In genomic region chr7:95684505-95684904, GRCh38 we compare ENCODE assay signal across 13 cellular contexts.
A peak's percentile ranks its signal among the peaks of the same experiment; 100 is the strongest.
DNase-seq lines count a peak whose midpoint lies in the region; ATAC-seq and TF ChIP-seq lines count a peak whose summit lies in the region.
"Had no signal": no experiment of that assay in that cellular context is flagged by ENCODE, and none has a peak within 500 bp of the region (broad histone marks: within the 10 kb centered on the region; RNA-seq: fewer than 3 reads in every experiment).

No MANE protein-coding gene starts in this region.

- H2AFZ ChIP-seq in smooth muscle cell (ENCODE audit: low read depth) = peak overlapping the region; percentile 52

- 48% methylated on average over 2 of the region's 2 CpGs for WGBS in smooth muscle cell (ENCODE audit: low lambda C conversion rate)

- ATAC-seq in GM21423 (IDR thresholded peaks at IDR 0.05; ENCODE audit: unreplicated experiment) = no peak

- H3K27me3 ChIP-seq in smooth muscle cell (ENCODE audit: low read depth) = no peaks in the 10 kb centered on the region
- H3K27me3 ChIP-seq: BLaER1 treated with 17β-estradiol and CSF1 and Interleukin-3, amounts not matched to agents 10 nM and 100 nM had no signal

- H3K36me3 ChIP-seq in smooth muscle cell (ENCODE audit: low read depth) = no peaks in the 10 kb centered on the region
- H3K36me3 ChIP-seq: BLaER1 treated with 17β-estradiol and CSF1 and Interleukin-3, amounts not matched to agents 10 nM and 100 nM; SJSA1 had no signal

- H3K79me2 ChIP-seq in smooth muscle cell (ENCODE audit: low read depth) = no peaks in the 10 kb centered on the region

- no peak for TF ChIP-seq CTCF in smooth muscle cell (IDR thresholded peaks at IDR 0.05; ENCODE audit: borderline replicate concordance, insufficient read depth, poor library complexity, severe bottlenecking)

- no peaks in the 10 kb centered on the region for H3K9me3 ChIP-seq in smooth muscle cell (replicated peaks; ENCODE audit: low read depth)
- H3K9me3 ChIP-seq: BLaER1 treated with 17β-estradiol and CSF1 and Interleukin-3, amounts not matched to agents 10 nM and 100 nM; SJSA1 had no signal

- H3K4me1 ChIP-seq in smooth muscle cell (ENCODE audit: low read depth) = no peaks in the 10 kb centered on the region
- H3K4me1 ChIP-seq: SJSA1 had no signal

- DNase-seq in NOMO-1 treated with DMSO at 0.1 percent for 48 hours (lab: John Stamatoyannopoulos, UW; ENCODE audit: unreplicated experiment) (peak; percentile 14), NOMO-1 treated with dmso at 0.1 percent for 144 hours (lab: John Stamatoyannopoulos, UW; ENCODE audit: unreplicated experiment) (no peak), RPMI7951 (ENCODE audit: low read depth) (peak; percentile 38), globus pallidus (ENCODE audit: low spot score) (peak; percentile 20), smooth muscle cell (lab: John Stamatoyannopoulos, UW; ENCODE audit: unreplicated experiment) (no peak), NCI-H2081 (lab: John Stamatoyannopoulos, UW) (no peak), iPS-NIHi11 (ENCODE audit: low spot score) (no peak)
- DNase-seq: H9; NCI-H446 treated with DMSO at 0.1 percent for 48 hours; NK-92 treated with Interleukin-12 subunit alpha and Interleukin-12 subunit beta, amount 100 ng/mL, for 24 hours had no signal

- no peak overlapping the region for H3K27ac ChIP-seq in smooth muscle cell (ENCODE audit: low read depth)
- H3K27ac ChIP-seq: BLaER1 treated with 17β-estradiol and CSF1 and Interleukin-3, amounts not matched to agents 10 nM and 100 nM; SJSA1 had no signal

- H3K4me2 ChIP-seq in smooth muscle cell = no peak overlapping the region

- no peaks in the 10 kb centered on the region for H3F3A ChIP-seq in smooth muscle cell (ENCODE audit: low read depth)

- H3K9ac ChIP-seq in smooth muscle cell (ENCODE audit: low read depth) = no peak overlapping the region
- H3K9ac ChIP-seq: BLaER1 treated with 17β-estradiol and CSF1 and Interleukin-3, amounts not matched to agents 10 nM and 100 nM had no signal

- no peak overlapping the region for H3K4me3 ChIP-seq in smooth muscle cell
- H3K4me3 ChIP-seq: BLaER1 treated with 17β-estradiol and CSF1 and Interleukin-3, amounts not matched to agents 10 nM and 100 nM; SJSA1 had no signal

- no peaks in the 10 kb centered on the region for H4K20me1 ChIP-seq in smooth muscle cell (ENCODE audit: low read depth)
- H4K20me1 ChIP-seq: BLaER1 treated with 17β-estradiol and CSF1 and Interleukin-3, amounts not matched to agents 10 nM and 100 nM had no signal

Comparison
In these comparisons a context has a peak if more than half of its experiments do, and no peak if none do; other contexts are left out.
1. DNase-seq: peak in NOMO-1 treated with DMSO at 0.1 percent for 48 hours (single experiment), RPMI7951 (single experiment) and globus pallidus (single experiment); none in NOMO-1 treated with dmso at 0.1 percent for 144 hours (single experiment), smooth muscle cell (single experiment), NCI-H2081 (0 of 2) and iPS-NIHi11 (single experiment).